Comparison of ENCODE assay signal across 9 cellular contexts in genomic region chr16:46882940-46883307, GRCh38. TPM values are rescaled to one million over a fixed set of nuclear protein-coding genes. Genes with fewer than 3 reads are reported as not detected.
DNase-seq lines count a peak whose midpoint lies in the region; ATAC-seq and TF ChIP-seq lines count a peak whose summit lies in the region.
"Had no signal": no experiment of that assay in that cellular context is flagged by ENCODE, and none has a peak within 500 bp of the region (broad histone marks: within the 10 kb centered on the region; RNA-seq: fewer than 3 reads in every experiment).

No MANE protein-coding gene starts in this region.

- H3K36me3 Mint-ChIP-seq in T-helper 1 cell treated with Interleukin-12 subunit alpha and Interleukin-12 subunit beta and Interleukin-4 antibody, amounts not matched to agents 30 μg/mL and 1 μg/mL, for 36 hours (ENCODE audit: low read depth), result no peaks in the 10 kb centered on the region
- H3K36me3 Mint-ChIP-seq in T-helper 17 cell (ENCODE audit: low read depth), result no peaks in the 10 kb centered on the region

- H3K4me1 Mint-ChIP-seq in T-helper 1 cell treated with Interleukin-12 subunit alpha and Interleukin-12 subunit beta and Interleukin-4 antibody, amounts not matched to agents 30 μg/mL and 1 μg/mL, for 36 hours (ENCODE audit: low read depth), result peaks cover 18% of the 10 kb centered on the region
- H3K4me1 Mint-ChIP-seq in T-helper 17 cell, result peaks cover 8% of the 10 kb centered on the region

- peak overlapping the region; percentile 79 for H3K27ac ChIP-seq in hepatocyte

- H3K27me3 Mint-ChIP-seq in T-helper 1 cell treated with Interleukin-12 subunit alpha and Interleukin-12 subunit beta and Interleukin-4 antibody, amounts not matched to agents 30 μg/mL and 1 μg/mL, for 36 hours (ENCODE audit: low read depth), result peaks cover 27% of the 10 kb centered on the region
- H3K27me3 Mint-ChIP-seq in T-helper 17 cell, result peaks cover 24% of the 10 kb centered on the region

- H3K9ac ChIP-seq in skeletal muscle satellite cell (ENCODE audit: low read depth, low read length), result no peak overlapping the region

- H3K4me2 ChIP-seq in hepatocyte, result peak overlapping the region; percentile 92
- H3K4me2 ChIP-seq in skeletal muscle satellite cell (ENCODE audit: low read length), result peak overlapping the region; percentile 95

- peaks cover 15% of the 10 kb centered on the region for H4K20me1 ChIP-seq in hepatocyte (ENCODE audit: insufficient read depth, poor library complexity, severe bottlenecking)

- no peak overlapping the region for H3K4me3 ChIP-seq in hepatocyte
- no peak overlapping the region for H3K4me3 ChIP-seq in skeletal muscle satellite cell (ENCODE audit: low read length)

- H3K27ac Mint-ChIP-seq in T-helper 1 cell treated with Interleukin-12 subunit alpha and Interleukin-12 subunit beta and Interleukin-4 antibody, amounts not matched to agents 30 μg/mL and 1 μg/mL, for 36 hours, result no peak overlapping the region
- no peak overlapping the region for H3K27ac Mint-ChIP-seq in T-helper 17 cell

- no peaks in the 10 kb centered on the region for H3K27me3 ChIP-seq in hepatocyte
- peaks cover 31% of the 10 kb centered on the region for H3K27me3 ChIP-seq in skeletal muscle satellite cell (ENCODE audit: control insufficient read depth, insufficient read depth, low read length)

- H3K79me2 ChIP-seq in hepatocyte, result peaks cover 29% of the 10 kb centered on the region

- peak overlapping the region; percentile 56 for H2AFZ ChIP-seq in hepatocyte

- no peaks in the 10 kb centered on the region for H3K9me2 ChIP-seq in hepatocyte (replicated peaks; ENCODE audit: insufficient read depth)

- DNase-seq in T-helper 1 cell (no peak), T-helper 17 cell (no peak), hepatocyte (ENCODE audit: low spot score) (peak; percentile 6), DMS79 treated with DMSO at 0.1 percent for 48 hours (lab: John Stamatoyannopoulos, UW) (no peak), NCI-H1092 treated with DMSO at 0.1 percent for 48 hours (lab: John Stamatoyannopoulos, UW) (no peak), NCI-H226 (no peak)

- no peak for ATAC-seq in T-helper 17 cell

- H3K9me3 ChIP-seq in T-helper 17 cell (ENCODE audit: control insufficient read depth, low read length, poor library complexity, severe bottlenecking), result no peaks in the 10 kb centered on the region
- H3K9me3 ChIP-seq in hepatocyte (ENCODE audit: low read depth), result no peaks in the 10 kb centered on the region
- no peaks in the 10 kb centered on the region for H3K9me3 ChIP-seq in skeletal muscle satellite cell (replicated peaks; ENCODE audit: low read length)

- H3K36me3 ChIP-seq in hepatocyte (replicated peaks; ENCODE audit: insufficient read depth, low read depth) (no peaks in the 10 kb centered on the region), skeletal muscle satellite cell (ENCODE audit: insufficient read depth, low read length) (no peaks in the 10 kb centered on the region)

- WGBS in hepatocyte (ENCODE audit: low lambda C conversion rate, missing lambda C conversion rate), result 79% methylated on average over 6 of the region's 6 CpGs

- no peaks in the 10 kb centered on the region for H3K9me3 Mint-ChIP-seq in T-helper 1 cell treated with Interleukin-12 subunit alpha and Interleukin-12 subunit beta and Interleukin-4 antibody, amounts not matched to agents 30 μg/mL and 1 μg/mL, for 36 hours
- H3K9me3 Mint-ChIP-seq: dendritic cell treated with granulocyte-macrophage colony-stimulating factor and Interleukin-4, amounts not matched to agents 40 ng/mL and 50 ng/mL, for 4 days had no signal

- TF ChIP-seq CTCF in hepatocyte (IDR thresholded peaks at IDR 0.05; ENCODE audit: poor library complexity), result no peak

- H3K4me1 ChIP-seq in hepatocyte (ENCODE audit: insufficient read depth) (peaks cover 31% of the 10 kb centered on the region), skeletal muscle satellite cell (ENCODE audit: control insufficient read depth, insufficient read depth, low read length) (peaks cover 28% of the 10 kb centered on the region)

- peak overlapping the region; percentile 87 for H3K4me3 Mint-ChIP-seq in T-helper 1 cell treated with Interleukin-12 subunit alpha and Interleukin-12 subunit beta and Interleukin-4 antibody, amounts not matched to agents 30 μg/mL and 1 μg/mL, for 36 hours
- H3K4me3 Mint-ChIP-seq in T-helper 17 cell, result peak overlapping the region; percentile 92

RNA-seq across cellular contexts. Expression of gene GPT2, which starts 1.2 kb away (rescaled TPM):
- total RNA-seq in T-helper 17 cell (under 1 TPM; 0.23 to 0.60 TPM), hepatocyte (37.4 and 41.0 TPM in 2 replicates)
- polyA plus RNA-seq in hepatocyte, result 38.9 and 51.3 TPM in 2 replicates
- total RNA-seq in skeletal muscle satellite cell (2012; rRNA removed), result 13.4 and 14.6 TPM in 2 replicates

RNA-seq across cellular contexts. Expression of gene C16orf87, which starts 51.9 kb away (rescaled TPM):
- total RNA-seq in T-helper 17 cell (10 to 100 TPM; 12.4 to 20.3 TPM), hepatocyte (25.1 and 31.9 TPM in 2 replicates)
- 24.9 and 27.5 TPM in 2 replicates for polyA plus RNA-seq in hepatocyte
- 4.8 and 5.1 TPM in 2 replicates for total RNA-seq in skeletal muscle satellite cell (2012; rRNA removed)

Comparison
In these comparisons a context has a peak if more than half of its experiments do, and no peak if none do; other contexts are left out.
1. RNA of gene GPT2, which starts 1.2 kb away (total RNA-seq): 37.4 to 41.0 TPM in hepatocyte; 0.23 to 0.60 TPM in T-helper 17 cell; every median in the first group is over 10 times any median in the second.